9 cellular contexts compared by ENCODE assay signal in the genomic region with DNA sequence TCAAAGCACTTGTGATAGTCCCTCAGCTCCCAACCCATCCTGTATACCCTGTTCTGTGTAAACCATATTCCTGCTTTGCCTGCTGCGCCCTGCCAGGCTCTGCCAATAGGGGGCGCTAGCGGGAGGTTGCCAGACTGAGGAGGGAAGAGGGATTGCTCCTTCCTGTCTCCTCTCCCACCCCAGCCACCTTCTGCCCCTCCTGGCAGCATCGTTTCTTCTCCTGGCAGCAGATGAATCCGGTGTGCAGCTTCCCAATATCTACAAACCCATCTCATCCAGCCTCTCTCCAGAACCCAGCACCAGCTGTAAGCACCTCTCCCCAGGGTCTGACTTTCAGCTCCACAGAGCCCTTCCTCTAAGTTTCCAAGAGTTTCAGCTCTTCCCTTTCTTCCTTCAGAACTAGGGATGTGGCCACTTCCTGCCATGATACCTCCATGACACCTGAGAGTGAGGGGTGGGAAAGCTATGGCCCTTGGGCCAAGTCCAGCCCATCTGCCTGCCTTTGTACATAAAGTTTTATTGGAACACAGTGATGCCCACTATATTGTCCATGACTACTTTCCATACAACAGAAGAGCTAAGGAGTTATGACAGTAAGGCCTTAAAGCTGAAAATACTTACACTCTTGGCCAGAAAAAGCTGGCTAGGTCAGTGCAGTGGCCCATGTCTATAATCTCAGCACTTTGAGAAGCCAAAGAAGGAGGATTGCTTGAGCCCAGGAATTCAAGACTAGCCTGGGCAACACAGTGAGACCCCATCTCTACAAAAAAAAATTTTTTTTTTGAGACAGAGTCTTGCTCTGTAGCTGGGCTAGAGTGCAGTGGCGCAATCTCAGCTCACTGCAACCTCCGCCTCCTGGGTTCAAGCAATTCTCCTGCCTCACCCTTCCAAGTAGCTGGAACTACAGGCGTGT. TPM values are rescaled to one million over a fixed set of nuclear protein-coding genes. Genes with fewer than 3 reads are reported as not detected.
DNase-seq lines count a peak whose midpoint lies in the region; ATAC-seq and TF ChIP-seq lines count a peak whose summit lies in the region.
"Had no signal": no experiment of that assay in that cellular context is flagged by ENCODE, and none has a peak within 500 bp of the region (broad histone marks: within the 10 kb centered on the region; RNA-seq: fewer than 3 reads in every experiment).

No MANE protein-coding gene starts in this region.

- no peaks in the 10 kb centered on the region for H3K9me3 Mint-ChIP-seq in endothelial cell (ENCODE audit: unreplicated experiment)
- H3K9me3 Mint-ChIP-seq in stimulated activated effector memory CD8-positive, alpha-beta T cell treated with anti-CD3 and anti-CD28 coated beads, Interleukin-12 subunit alpha, Interleukin-12 subunit beta, amount 100 ng/mL, for 72 hours, result no peaks in the 10 kb centered on the region
- H3K9me3 Mint-ChIP-seq: stimulated activated naive CD8-positive, alpha-beta T cell treated with anti-CD3 and anti-CD28 coated beads, Interleukin-15, Interleukin-2, amounts not matched to agents 100 ng/mL and 50 ng/mL, for 24 hours had no signal

- no peaks in the 10 kb centered on the region for H3K36me3 Mint-ChIP-seq in endothelial cell (ENCODE audit: low read depth, unreplicated experiment)
- no peaks in the 10 kb centered on the region for H3K36me3 Mint-ChIP-seq in stimulated activated effector memory CD8-positive, alpha-beta T cell treated with anti-CD3 and anti-CD28 coated beads, Interleukin-12 subunit alpha, Interleukin-12 subunit beta, amount 100 ng/mL, for 72 hours

- peak overlapping the region; percentile 10 for H3K27ac Mint-ChIP-seq in endothelial cell (ENCODE audit: unreplicated experiment)
- no peak overlapping the region for H3K27ac Mint-ChIP-seq in stimulated activated effector memory CD8-positive, alpha-beta T cell treated with anti-CD3 and anti-CD28 coated beads, Interleukin-12 subunit alpha, Interleukin-12 subunit beta, amount 100 ng/mL, for 72 hours
- H3K27ac Mint-ChIP-seq: stimulated activated naive CD8-positive, alpha-beta T cell treated with anti-CD3 and anti-CD28 coated beads, Interleukin-15, Interleukin-2, amounts not matched to agents 100 ng/mL and 50 ng/mL, for 24 hours had no signal

- H3K27me3 Mint-ChIP-seq in endothelial cell (ENCODE audit: unreplicated experiment), result peaks cover 5% of the 10 kb centered on the region

- no peak for ATAC-seq in stimulated activated effector memory CD8-positive, alpha-beta T cell treated with anti-CD3 and anti-CD28 coated beads, Interleukin-12 subunit alpha, Interleukin-12 subunit beta, amount 100 ng/mL, for 72 hours

- DNase-seq in activated T-cell treated with anti-CD3 and anti-CD28 coated beads for 1 hour (ENCODE audit: low read depth) (peak; percentile 4), activated T-cell treated with anti-CD3 and anti-CD28 coated beads for 4 hours (no peak), endothelial cell (ENCODE audit: low spot score) (peak; percentile 57), NCI-H2171 (lab: John Stamatoyannopoulos, UW) (no peak), mesenteric fat pad (ENCODE audit: low spot score) (no peak)
- DNase-seq in stimulated activated effector memory CD8-positive, alpha-beta T cell treated with anti-CD3 and anti-CD28 coated beads, Interleukin-12 subunit alpha, Interleukin-12 subunit beta, amount 100 ng/mL, for 72 hours (ENCODE audit: low spot score in 2 of 2), result peak; percentile 21 to 61
- no peak for DNase-seq in central memory CD4-positive, alpha-beta T cell

- no peaks in the 10 kb centered on the region for H3K4me1 Mint-ChIP-seq in endothelial cell (ENCODE audit: unreplicated experiment)
- H3K4me1 Mint-ChIP-seq in stimulated activated effector memory CD8-positive, alpha-beta T cell treated with anti-CD3 and anti-CD28 coated beads, Interleukin-12 subunit alpha, Interleukin-12 subunit beta, amount 100 ng/mL, for 72 hours, result peaks cover 3% of the 10 kb centered on the region

- peak overlapping the region; percentile 6 for H3K4me3 Mint-ChIP-seq in endothelial cell (ENCODE audit: unreplicated experiment)
- no peak overlapping the region for H3K4me3 Mint-ChIP-seq in stimulated activated effector memory CD8-positive, alpha-beta T cell treated with anti-CD3 and anti-CD28 coated beads, Interleukin-12 subunit alpha, Interleukin-12 subunit beta, amount 100 ng/mL, for 72 hours
- H3K4me3 Mint-ChIP-seq: stimulated activated naive CD8-positive, alpha-beta T cell treated with anti-CD3 and anti-CD28 coated beads, Interleukin-15, Interleukin-2, amounts not matched to agents 100 ng/mL and 50 ng/mL, for 24 hours had no signal

- peak; percentile 89 for TF ChIP-seq CTCF in endothelial cell (IDR thresholded peaks at IDR 0.05; ENCODE audit: unreplicated experiment)

TF ChIP-seq in PFSK-1, 5 proteins besides CTCF, POLR2A, EP300 and RAD21:
- TF ChIP-seq SIN3A (IDR thresholded peaks at IDR 0.05; ENCODE audit: borderline replicate concordance, insufficient read depth, low read length), result no peak
- TF ChIP-seq POLR2AphosphoS5 (IDR thresholded peaks at IDR 0.05; ENCODE audit: low read depth, low read length), result peak; percentile 45; the same call in 1 of the 2 replicates

RNA-seq across cellular contexts. Expression of a gene that starts 34.5 kb away (rescaled TPM):
- 0.94 TPM for polyA plus RNA-seq in PFSK-1 (2012; ENCODE audit: insufficient read length, low read depth)
- total RNA-seq in endothelial cell (ENCODE audit: unreplicated experiment) (not detected), mesenteric fat pad (not detected)

RNA-seq across cellular contexts. Expression of a gene that starts 41.4 kb away (rescaled TPM):
- 1.5 TPM for polyA plus RNA-seq in PFSK-1 (2012; ENCODE audit: insufficient read length, low read depth)
- total RNA-seq in endothelial cell (ENCODE audit: unreplicated experiment) (18.4 TPM), mesenteric fat pad (0.80 TPM)

RNA-seq across cellular contexts. Expression of a gene that starts 47.4 kb away (rescaled TPM):
- polyA plus RNA-seq in PFSK-1 (2012; ENCODE audit: insufficient read length, low read depth), result 24.3 TPM
- total RNA-seq in endothelial cell (ENCODE audit: unreplicated experiment) (19.7 TPM), mesenteric fat pad (8.9 TPM)

Comparison
In these comparisons a context has a peak if more than half of its experiments do, and no peak if none do; other contexts are left out.
1. DNase-seq: peak in activated T-cell treated with anti-CD3 and anti-CD28 coated beads for 1 hour (single experiment), endothelial cell (single experiment) and stimulated activated effector memory CD8-positive, alpha-beta T cell treated with anti-CD3 and anti-CD28 coated beads, Interleukin-12 subunit alpha, Interleukin-12 subunit beta, amount 100 ng/mL, for 72 hours (2 of 2); none in activated T-cell treated with anti-CD3 and anti-CD28 coated beads for 4 hours (single experiment), NCI-H2171 (single experiment), mesenteric fat pad (single experiment) and central memory CD4-positive, alpha-beta T cell (single experiment).
2. RNA of a gene that starts 41.4 kb away (total RNA-seq): 18.4 TPM in endothelial cell (single experiment); 0.80 TPM in mesenteric fat pad (single experiment); every median in the first group is over 10 times any median in the second.